In the genomic region with DNA sequence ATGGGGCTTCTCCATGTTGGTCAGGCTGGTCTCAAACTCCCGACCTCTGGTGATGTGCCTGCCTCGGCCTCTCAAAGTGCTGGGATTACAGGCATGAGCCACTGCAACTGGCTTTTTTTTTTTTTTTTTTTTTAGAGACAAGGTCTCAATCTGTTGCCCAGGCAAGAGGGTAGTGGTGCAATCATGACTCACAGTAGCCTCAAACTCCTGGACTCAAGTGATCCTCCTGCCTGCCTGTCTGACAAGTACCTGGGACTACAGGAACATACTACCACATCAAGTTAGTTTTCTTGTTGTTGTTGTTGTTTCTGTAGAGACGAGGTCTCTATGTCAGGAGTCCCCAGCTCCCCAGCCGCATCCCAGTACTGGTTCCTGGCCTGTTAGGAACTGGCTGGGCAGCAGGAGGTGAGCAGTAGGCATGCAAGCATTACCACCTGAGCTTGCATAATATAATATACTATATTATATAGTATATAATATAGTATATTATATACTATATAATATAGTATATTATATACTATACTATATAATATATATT, we compare ENCODE assay signal across 28 cellular contexts. TPM values are rescaled to one million over a fixed set of nuclear protein-coding genes. Genes with fewer than 3 reads are reported as not detected.
A peak's percentile ranks its signal among the peaks of the same experiment; 100 is the strongest.
DNase-seq lines count a peak whose midpoint lies in the region; ATAC-seq, FAIRE-seq and TF ChIP-seq lines count a peak whose summit lies in the region.
"Had no signal": no experiment of that assay in that cellular context is flagged by ENCODE, and none has a peak within 500 bp of the region (broad histone marks: within the 10 kb centered on the region; RNA-seq: fewer than 3 reads in every experiment).

No MANE protein-coding gene starts in this region.

- ATAC-seq in activated CD4-positive, alpha-beta T cell treated with anti-CD3 and anti-CD28 coated beads for 36 hours = peak; percentile 24
- ATAC-seq: GM12878, psoas muscle had no signal

- CTCF ChIA-PET in activated CD4-positive, alpha-beta T cell treated with anti-CD3 and anti-CD28 coated beads for 36 hours (lab: Charles Lee) = interaction anchor here (1.0 kb wide), 1 partner anchor 24 kb away, joined by 3 read pairs; no protein-coding TSS in a partner anchor

- no peaks in the 10 kb centered on the region for H3K27me3 Mint-ChIP-seq in activated CD4-positive, alpha-beta T cell treated with anti-CD3 and anti-CD28 coated beads for 36 hours
- H3K27me3 Mint-ChIP-seq: activated B cell treated with CpG ODN at 0.5 μM for 24 hours had no signal

- DNase-seq in activated CD4-positive, alpha-beta T cell treated with anti-CD3 and anti-CD28 coated beads for 36 hours = no peak
- DNase-seq in activated CD4-positive, alpha-beta T cell treated with anti-CD3 and anti-CD28 coated beads, Interleukin-2, amount 50 U/mL, for 48 hours = no peak
- peak; percentile 33 for DNase-seq in RCC 7860 (ENCODE audit: low spot score)
- DNase-seq in fibroblast of gingiva (ENCODE audit: low read depth) = peak; percentile 14
- peak; percentile 1 for DNase-seq in skeletal muscle cell (ENCODE audit: low read depth)
- DNase-seq in stimulated activated CD4-positive, alpha-beta T cell treated with anti-CD3 and anti-CD28 coated beads, Interleukin-1b, Interleukin-23, amount 100 ng/mL, for 48 hours = no peak
- DNase-seq in T-helper 1 cell = no peak
- DNase-seq in ovary = no peak
- DNase-seq: 8988T; activated B cell treated with CpG ODN at 0.5 μM for 24 hours; activated naive CD4-positive, alpha-beta T cell; activated T-cell treated with anti-CD3 and anti-CD28 coated beads, Interleukin-2, amount 50 U/mL, for 1 hour; amniotic stem cell; CD8-positive, alpha-beta memory T cell; dermis blood vessel endothelial cell; DMS79 treated with DMSO at 0.1 percent for 48 hours; foreskin melanocyte; hippocampal formation; NCI-H1694; NCI-H2171 treated with DMSO at 0.1 percent for 48 hours; NCI-H526; psoas muscle; stimulated activated naive CD4-positive, alpha-beta T cell; T-helper 9 cell had no signal

- H3K9me3 ChIP-seq in ovary = no peaks in the 10 kb centered on the region
- H3K9me3 ChIP-seq: neutrophil, psoas muscle had no signal

- no peaks in the 10 kb centered on the region for H3K9me3 Mint-ChIP-seq in activated CD4-positive, alpha-beta T cell treated with anti-CD3 and anti-CD28 coated beads for 36 hours (ENCODE audit: low read depth)
- H3K9me3 Mint-ChIP-seq: activated B cell treated with CpG ODN at 0.5 μM for 24 hours; CD8-positive, alpha-beta memory T cell had no signal

- TF ChIP-seq CTCF in ovary (IDR thresholded peaks at IDR 0.05) = no peak

- H3K4me1 ChIP-seq in ovary (ENCODE audit: insufficient read depth) = no peaks in the 10 kb centered on the region
- H3K4me1 ChIP-seq: psoas muscle had no signal

- no peak overlapping the region for H3K27ac Mint-ChIP-seq in activated CD4-positive, alpha-beta T cell treated with anti-CD3 and anti-CD28 coated beads for 36 hours
- H3K27ac Mint-ChIP-seq: activated B cell treated with CpG ODN at 0.5 μM for 24 hours; CD8-positive, alpha-beta memory T cell had no signal

- TF ChIP-seq EP300 in ovary (IDR thresholded peaks at IDR 0.05) = no peak

- WGBS in ovary, 3 donors = 95 to 96% (median 96%) methylated on average over 4 of the region's 4 CpGs

- H3K36me3 Mint-ChIP-seq in activated CD4-positive, alpha-beta T cell treated with anti-CD3 and anti-CD28 coated beads for 36 hours (ENCODE audit: low read depth) = no peaks in the 10 kb centered on the region
- H3K36me3 Mint-ChIP-seq: CD8-positive, alpha-beta memory T cell had no signal

- intact Hi-C loops in activated CD4-positive, alpha-beta T cell treated with anti-CD3 and anti-CD28 coated beads for 36 hours (cut with DNase I, micrococcal nuclease) = no loop called here
- intact Hi-C loops in ovary (cut with DNase I) = no loop called here

- FAIRE-seq in RCC 7860 (lab: Jason Lieb, UNC) = no peak
- FAIRE-seq: GM12878 had no signal

- H3K4me3 Mint-ChIP-seq in activated CD4-positive, alpha-beta T cell treated with anti-CD3 and anti-CD28 coated beads for 36 hours = no peak overlapping the region
- H3K4me3 Mint-ChIP-seq: activated B cell treated with CpG ODN at 0.5 μM for 24 hours; CD8-positive, alpha-beta memory T cell had no signal

- H3K4me1 Mint-ChIP-seq in activated CD4-positive, alpha-beta T cell treated with anti-CD3 and anti-CD28 coated beads for 36 hours = peaks cover 40% of the 10 kb centered on the region

- H3K4me3 ChIP-seq in skeletal muscle cell (ENCODE audit: low read depth, low read length) = no peak overlapping the region
- no peak overlapping the region for H3K4me3 ChIP-seq in ovary
- H3K4me3 ChIP-seq: GM12878, psoas muscle, skin epidermis had no signal

- H3K27me3 ChIP-seq in ovary = no peaks in the 10 kb centered on the region
- H3K27me3 ChIP-seq: neutrophil had no signal

- POLR2A ChIA-PET in activated CD4-positive, alpha-beta T cell treated with anti-CD3 and anti-CD28 coated beads for 36 hours (lab: Charles Lee) = no interaction called here

- H3K27ac ChIP-seq in ovary = no peak overlapping the region
- H3K27ac ChIP-seq: HL-60, neutrophil, psoas muscle, skin epidermis had no signal

- no peaks in the 10 kb centered on the region for H3K36me3 ChIP-seq in ovary
- H3K36me3 ChIP-seq: neutrophil had no signal

- TF ChIP-seq POLR2A in ovary (IDR thresholded peaks at IDR 0.05) = no peak

RNA-seq across cellular contexts. Expression of a gene that starts 55.7 kb away (rescaled TPM):
- total RNA-seq in activated CD4-positive, alpha-beta T cell treated with anti-CD3 and anti-CD28 coated beads for 36 hours = 10 to 100 TPM; 16.5 to 16.6 TPM
- 10 to 100 TPM in 1 of 7 donors, 1 to 10 TPM in 6; 3.2 to 13.1 (median 4.6) TPM for total RNA-seq in ovary
- 10 to 100 TPM in 1 of 2 donors, 1 to 10 TPM in 1; 3.2 to 11.9 TPM for polyA plus RNA-seq in ovary

Comparison
In these comparisons a context has a peak if more than half of its experiments do, and no peak if none do; other contexts are left out.
1. DNase-seq: peak in RCC 7860 (single experiment), fibroblast of gingiva (single experiment) and skeletal muscle cell (single experiment); none in activated CD4-positive, alpha-beta T cell treated with anti-CD3 and anti-CD28 coated beads for 36 hours (single experiment), activated CD4-positive, alpha-beta T cell treated with anti-CD3 and anti-CD28 coated beads, Interleukin-2, amount 50 U/mL, for 48 hours (0 of 2), stimulated activated CD4-positive, alpha-beta T cell treated with anti-CD3 and anti-CD28 coated beads, Interleukin-1b, Interleukin-23, amount 100 ng/mL, for 48 hours (single experiment), T-helper 1 cell (0 of 5) and ovary (0 of 5).